ENCODE assay signal across 25 cellular contexts in the genomic region with DNA sequence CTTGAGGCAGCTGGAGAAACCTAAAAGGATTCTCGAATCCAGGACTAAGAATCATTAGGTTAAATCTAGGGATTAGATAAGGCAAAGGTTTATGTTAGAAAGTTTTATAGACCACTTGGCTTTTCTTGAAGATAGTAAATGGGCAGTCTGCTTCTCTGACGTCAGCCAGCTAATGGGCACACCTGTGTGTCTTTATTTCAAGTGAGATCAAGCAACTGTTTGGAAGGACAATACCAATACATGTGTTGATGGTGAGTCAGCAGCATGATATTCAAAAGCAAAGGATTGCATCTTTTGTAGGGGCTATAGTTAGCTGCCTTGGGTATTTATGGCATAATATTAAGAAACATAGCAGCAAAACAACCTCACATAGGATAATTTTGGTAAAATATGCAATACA. TPM values are rescaled to one million over a fixed set of nuclear protein-coding genes. Genes with fewer than 3 reads are reported as not detected.
DNase-seq lines count a peak whose midpoint lies in the region; ATAC-seq, FAIRE-seq and TF ChIP-seq lines count a peak whose summit lies in the region.
"Had no signal": no experiment of that assay in that cellular context is flagged by ENCODE, and none has a peak within 500 bp of the region (broad histone marks: within the 10 kb centered on the region; RNA-seq: fewer than 3 reads in every experiment).

No MANE protein-coding gene starts in this region.

- no peak overlapping the region for H4K8ac ChIP-seq in H9 (replicated peaks; ENCODE audit: insufficient read length, low read depth, low read length)

- H3K9me3 ChIP-seq in A673 (ENCODE audit: low read depth, low read length, poor library complexity, severe bottlenecking) (no peaks in the 10 kb centered on the region), H9 (ENCODE audit: control insufficient read depth, low read depth, low read length) (no peaks in the 10 kb centered on the region), mammary epithelial cell (replicated peaks; ENCODE audit: insufficient read depth, low read length) (no peaks in the 10 kb centered on the region), keratinocyte (ENCODE audit: control insufficient read depth, low read depth, low read length) (no peaks in the 10 kb centered on the region), esophagus squamous epithelium (no peaks in the 10 kb centered on the region)
- H3K9me3 ChIP-seq: Peyer's patch, SJCRH30 had no signal

- H3K4me3 ChIP-seq in A673 (ENCODE audit: low read depth, low read length, poor library complexity, severe bottlenecking) = no peak overlapping the region
- H3K4me3 ChIP-seq in mammary epithelial cell (replicated peaks in 1 of 3; ENCODE audit: insufficient read depth in 1 of 3, low read depth in 2 of 3, low read length in 3 of 3) = no peak overlapping the region
- no peak overlapping the region for H3K4me3 ChIP-seq in keratinocyte (ENCODE audit: control insufficient read depth in 2 of 3, extremely low read depth in 1 of 3, insufficient read depth in 2 of 3, low read depth in 1 of 3, low read length in 3 of 3)
- H3K4me3 ChIP-seq in esophagus squamous epithelium = no peak overlapping the region
- H3K4me3 ChIP-seq: Peyer's patch, SJCRH30 had no signal

- no peaks in the 10 kb centered on the region for H3K79me1 ChIP-seq in H9 (ENCODE audit: insufficient read depth, low read depth, low read length, poor library complexity, severe bottlenecking)

- no peaks in the 10 kb centered on the region for H4K20me1 ChIP-seq in H9 (ENCODE audit: control insufficient read depth, insufficient read depth, insufficient read length)
- no peaks in the 10 kb centered on the region for H4K20me1 ChIP-seq in mammary epithelial cell (ENCODE audit: insufficient read depth, low read length)
- H4K20me1 ChIP-seq in keratinocyte (ENCODE audit: control insufficient read depth, extremely low read depth, insufficient read depth, low read length) = no peaks in the 10 kb centered on the region

- no peak overlapping the region for H3K23ac ChIP-seq in H9 (ENCODE audit: insufficient read length, low read depth, low read length)

- no peak overlapping the region for H2AFZ ChIP-seq in H9 (ENCODE audit: low read length)
- H2AFZ ChIP-seq in mammary epithelial cell (ENCODE audit: low read depth, low read length) = no peak overlapping the region
- H2AFZ ChIP-seq in keratinocyte (ENCODE audit: control insufficient read depth, low read length) = no peak overlapping the region

- peaks cover 0 to 23% (median 3%) of the 10 kb centered on the region in 3 experiments; a peak in 6 of 7 replicates for H3K36me3 Mint-ChIP-seq in H9 (ENCODE audit: insufficient read depth in 1 of 3, low read depth in 3 of 3)

- no peak overlapping the region for H2BK12ac ChIP-seq in H9 (ENCODE audit: insufficient read length, low read depth, low read length)

- whole genome bisulfite sequencing in H9 (ENCODE audit: extremely low coverage, insufficient read length, low lambda C conversion rate) = no CpG with 5 or more reads among the region's 2 CpGs
- 58% methylated on average over 2 of the region's 2 CpGs for WGBS in mammary epithelial cell (ENCODE audit: low coverage, missing lambda C conversion rate)
- WGBS in esophagus squamous epithelium, 2 donors = 62 to 63% methylated on average over 2 of the region's 2 CpGs

- intact Hi-C loops in A673 (cut with micrococcal nuclease; ENCODE audit: unreplicated experiment) = no loop called here
- intact Hi-C loops in mammary epithelial cell (cut with micrococcal nuclease) = no loop called here
- intact Hi-C loops in left ventricle myocardium superior (cut with micrococcal nuclease) = no loop called here
- intact Hi-C loops in esophagus squamous epithelium (cut with DNase I) = no loop called here

- H3K4me2 ChIP-seq in H9 (ENCODE audit: insufficient read depth, insufficient read length, low read length) (no peak overlapping the region), mammary epithelial cell (ENCODE audit: insufficient read depth, low read depth, low read length) (no peak overlapping the region), keratinocyte (ENCODE audit: control insufficient read depth, extremely low read depth, insufficient read depth, low read depth, low read length) (no peak overlapping the region)

- CTCF ChIA-PET in A673 (lab: Charles Lee) (no interaction called here), mammary epithelial cell (lab: Charles Lee; ENCODE audit: low non-redundant PET) (no interaction called here)

- no peak overlapping the region for H2BK15ac ChIP-seq in H9 (ENCODE audit: low read depth, low read length)

- TF ChIP-seq POLR2A in esophagus squamous epithelium (IDR thresholded peaks at IDR 0.05) = no peak

- no peak overlapping the region for H2AK5ac ChIP-seq in H9 (ENCODE audit: insufficient read length, low read length)

- dilution Hi-C loops in mammary epithelial cell (cut with HindIII; ENCODE audit: low sequenced_read_pairs) (no loop called here), keratinocyte (cut with MboI; ENCODE audit: extremely low pct_ligation_motif_present, low sequenced_read_pairs) (no loop called here)

- H3K14ac ChIP-seq in H9 (ENCODE audit: insufficient read depth, low read length) = no peak overlapping the region

- no peak overlapping the region for H4K91ac ChIP-seq in H9 (ENCODE audit: insufficient read length, low read depth, low read length)

- H3K27me3 ChIP-seq in A673 (replicated peaks; ENCODE audit: insufficient read depth, low read depth, low read length, poor library complexity) (no peaks in the 10 kb centered on the region), H9 (ENCODE audit: insufficient read depth, low read length) (no peaks in the 10 kb centered on the region), mammary epithelial cell (ENCODE audit: insufficient read depth, low read length) (no peaks in the 10 kb centered on the region), keratinocyte (ENCODE audit: control insufficient read depth, extremely low read depth, insufficient read depth, low read length) (no peaks in the 10 kb centered on the region), esophagus squamous epithelium (no peaks in the 10 kb centered on the region)
- H3K27me3 ChIP-seq: Peyer's patch, SJCRH30 had no signal

- ATAC-seq in HG03521 (IDR thresholded peaks at IDR 0.05; ENCODE audit: unreplicated experiment) (no peak), left ventricle myocardium superior (no peak)

- peak; percentile 9 for FAIRE-seq in keratinocyte (lab: Jason Lieb, UNC)
- FAIRE-seq: A204.1, G401.6, GM12892 had no signal

- no peak overlapping the region for H2BK120ac ChIP-seq in H9 (ENCODE audit: low read depth, low read length, poor library complexity, severe bottlenecking)

- no peak overlapping the region for H3K56ac ChIP-seq in H9 (ENCODE audit: insufficient read length, low read depth, low read length)

- H3K9me1 ChIP-seq in keratinocyte (ENCODE audit: control insufficient read depth, extremely low read depth, insufficient read depth, low read length) = no peaks in the 10 kb centered on the region

- peaks cover 9 to 16% of the 10 kb centered on the region in 2 experiments for H3K9me3 Mint-ChIP-seq in H9
- H3K9me3 Mint-ChIP-seq: CD4-positive, alpha-beta T cell had no signal

- H3K18ac ChIP-seq in H9 (ENCODE audit: insufficient read length, low read depth, low read length) = no peak overlapping the region

- H3K79me2 ChIP-seq in H9 (ENCODE audit: insufficient read depth, low read length) (no peaks in the 10 kb centered on the region), mammary epithelial cell (ENCODE audit: insufficient read depth, low read length) (no peaks in the 10 kb centered on the region), keratinocyte (ENCODE audit: control insufficient read depth, insufficient read depth, low read length) (no peaks in the 10 kb centered on the region)

- no peaks in the 10 kb centered on the region for H3K23me2 ChIP-seq in H9 (ENCODE audit: insufficient read length, low read depth, low read length, poor library complexity, severe bottlenecking)

- TF ChIP-seq CTCF in A673 (conservative IDR thresholded peaks at IDR 0.05; ENCODE audit: low read depth, low read length) = no peak
- TF ChIP-seq CTCF in H9 (conservative IDR thresholded peaks at IDR 0.05) = no peak
- TF ChIP-seq CTCF in mammary epithelial cell (conservative IDR thresholded peaks at IDR 0.05 in 1 of 2, IDR thresholded peaks at IDR 0.05 in 1 of 2; ENCODE audit: extremely low read depth in 1 of 2, insufficient read depth in 1 of 2, low read depth in 1 of 2, low read length in 2 of 2) = no peak
- TF ChIP-seq CTCF in keratinocyte (optimal IDR thresholded peaks at IDR 0.05 in 1 of 3, IDR thresholded peaks at IDR 0.05 in 1 of 3, conservative IDR thresholded peaks at IDR 0.05 in 1 of 3; ENCODE audit: extremely low read depth in 1 of 3, insufficient read depth in 2 of 3, low read length in 3 of 3) = no peak
- TF ChIP-seq CTCF in esophagus squamous epithelium (IDR thresholded peaks at IDR 0.05) = no peak

- peaks cover 15 to 18% of the 10 kb centered on the region in 2 experiments for H3K4me1 Mint-ChIP-seq in H9

- no peaks in the 10 kb centered on the region for H3K27me3 Mint-ChIP-seq in H9 (ENCODE audit: low read depth)
- H3K27me3 Mint-ChIP-seq: CD4-positive, alpha-beta T cell had no signal

- peak overlapping the region; percentile 85 for H3K27ac ChIP-seq in A673 (ENCODE audit: low read depth, low read length, poor library complexity, severe bottlenecking)
- H3K27ac ChIP-seq in H9 (ENCODE audit: insufficient read length, low read depth, low read length) = peak overlapping the region; percentile 25
- no peak overlapping the region for H3K27ac ChIP-seq in mammary epithelial cell (ENCODE audit: insufficient read depth, low read depth, low read length)
- no peak overlapping the region for H3K27ac ChIP-seq in keratinocyte (ENCODE audit: control insufficient read depth, insufficient read depth, low read length)
- no peak overlapping the region for H3K27ac ChIP-seq in esophagus squamous epithelium
- H3K27ac ChIP-seq: Peyer's patch, SJCRH30 had no signal

- in situ Hi-C loops in mammary epithelial cell (cut with MboI; ENCODE audit: low sequenced_read_pairs in 2 of 2) = no loop called here

- H3K4ac ChIP-seq in H9 (ENCODE audit: low read depth, low read length) = no peak overlapping the region

- H3K9ac ChIP-seq in H9 (ENCODE audit: extremely low read depth, insufficient read length, low read length) = no peak overlapping the region
- no peak overlapping the region for H3K9ac ChIP-seq in mammary epithelial cell (ENCODE audit: insufficient read depth, low read length)
- H3K9ac ChIP-seq in keratinocyte (ENCODE audit: control insufficient read depth, extremely low read depth, insufficient read depth, low read length) = no peak overlapping the region

- no peak overlapping the region for H2BK5ac ChIP-seq in H9 (ENCODE audit: insufficient read length, low read length)

- POLR2A ChIA-PET in A673 (lab: Charles Lee; ENCODE audit: low non-redundant PET) = no interaction called here

- DNase-seq in A673 (ENCODE audit: low spot score) (no peak), H9 (no peak), mammary epithelial cell (peak; percentile 15), keratinocyte (ENCODE audit: low read depth, low spot score) (peak; percentile 2), glomerular visceral epithelial cell (ENCODE audit: extremely low spot score) (no peak), left ventricle myocardium superior (no peak), esophagus squamous epithelium (lab: John Stamatoyannopoulos, UW) (no peak)
- DNase-seq: CD4-positive, alpha-beta T cell; COR-L47; DMS 273 treated with DMSO at 0.1 percent for 48 hours; GOT3; Kasumi-1; MM.1S; NCI-H1048; NCI-H1417 treated with DMSO at 0.1 percent for 48 hours; NCI-H187 treated with DMSO at 0.1 percent for 48 hours; NCI-H510A treated with DMSO at 0.1 percent for 48 hours; NCI-H748 treated with DMSO at 0.1 percent for 48 hours; NK-92 treated with Interleukin-12 subunit alpha and Interleukin-12 subunit beta, amount 100 ng/mL, for 24 hours; Peyer's patch; SJCRH30 had no signal

- no peak overlapping the region for H3T11ph ChIP-seq in H9 (ENCODE audit: low read length)

- BruUV-seq in A673 (replicated peaks; lab: Mats Ljungman, UMichigan) (no TSS peak), mammary epithelial cell (replicated peaks; lab: Mats Ljungman, UMichigan) (no TSS peak)

- no peak overlapping the region for H4K5ac ChIP-seq in H9 (ENCODE audit: insufficient read length, low read depth, low read length)

- H3K27ac Mint-ChIP-seq in H9 = peak overlapping the region in 2 of 3 experiments; percentile 17 to 75; a peak in 2 of 7 replicates
- H3K27ac Mint-ChIP-seq: CD4-positive, alpha-beta T cell had no signal

- no peak overlapping the region for H3K4me3 Mint-ChIP-seq in H9
- H3K4me3 Mint-ChIP-seq: CD4-positive, alpha-beta T cell had no signal

- H2BK20ac ChIP-seq in H9 (ENCODE audit: low read depth, low read length, poor library complexity, severe bottlenecking) = no peak overlapping the region

- H3K36me3 ChIP-seq in A673 (ENCODE audit: insufficient read depth, low read length, poor library complexity, severe bottlenecking) (no peaks in the 10 kb centered on the region), mammary epithelial cell (ENCODE audit: insufficient read depth, low read length) (no peaks in the 10 kb centered on the region), keratinocyte (ENCODE audit: control insufficient read depth in 2 of 2, extremely low read depth in 1 of 2, insufficient read depth in 2 of 2, low read length in 2 of 2) (no peaks in the 10 kb centered on the region), esophagus squamous epithelium (no peaks in the 10 kb centered on the region)
- H3K36me3 ChIP-seq: Peyer's patch, SJCRH30 had no signal

- H3K4me1 ChIP-seq in A673 (ENCODE audit: insufficient read depth, low read length, poor library complexity, severe bottlenecking) (peaks cover 24% of the 10 kb centered on the region), H9 (ENCODE audit: insufficient read depth, low read length) (no peaks in the 10 kb centered on the region), mammary epithelial cell (ENCODE audit: insufficient read depth, low read length) (no peaks in the 10 kb centered on the region), keratinocyte (ENCODE audit: control insufficient read depth, extremely low read depth, insufficient read depth, low read length) (peaks cover 4% of the 10 kb centered on the region), esophagus squamous epithelium (no peaks in the 10 kb centered on the region)
- H3K4me1 ChIP-seq: Peyer's patch, SJCRH30 had no signal

RNA-seq across cellular contexts. Expression of gene GRPR, which starts 46.5 kb away (rescaled TPM):
- total RNA-seq in A673 (2021) (0.52 and 1.2 TPM in 2 replicates), H9 (2021) (27.3 and 28.8 TPM in 2 replicates), mammary epithelial cell (under 1 TPM; 0.14 to 0.17 TPM), left ventricle myocardium superior (0.22 TPM), esophagus squamous epithelium (not detected)
- polyA plus RNA-seq in mammary epithelial cell (0.15 TPM), keratinocyte (0.06 to 0.08 TPM (median 0.07 TPM) in 3 replicates)
- polyA minus RNA-seq in mammary epithelial cell (not detected), keratinocyte (0.16 TPM in 1 of 3 replicates, not detected in the others)
- not detected for polyA plus RNA-seq in keratinocyte (2011; ENCODE audit: low read depth)
- polyA plus RNA-seq in keratinocyte (2011; cell fraction: cytosol; rRNA removed) = 0.04 TPM in 1 of 2 replicates, not detected in the other
- polyA plus RNA-seq in keratinocyte (2011; cell fraction: nucleus; rRNA removed) = 0.10 TPM in 1 of 2 replicates, not detected in the other
- 0.06 TPM in 1 of 2 replicates, not detected in the other for polyA plus RNA-seq in keratinocyte (2012; ENCODE audit: low replicate concordance)
- polyA minus RNA-seq in keratinocyte (2011; cell fraction: cytosol; rRNA and poly(A)+ RNA removed) = not detected
- polyA minus RNA-seq in keratinocyte (2011; cell fraction: nucleus; rRNA and poly(A)+ RNA removed) = not detected in 2 replicates
- total RNA-seq: Peyer's patch had no signal

Comparison
In these comparisons a context has a peak if more than half of its experiments do, and no peak if none do; other contexts are left out.
1. DNase-seq: peak in mammary epithelial cell (single experiment) and keratinocyte (single experiment); none in A673 (single experiment), H9 (single experiment), glomerular visceral epithelial cell (single experiment), left ventricle myocardium superior (single experiment) and esophagus squamous epithelium (single experiment).
2. H3K27ac ChIP-seq: peak in A673 (single experiment) and H9 (single experiment); none in mammary epithelial cell (single experiment), keratinocyte (single experiment) and esophagus squamous epithelium (0 of 4).
3. RNA of gene GRPR, which starts 46.5 kb away (total RNA-seq): 27.3 to 28.8 TPM in H9; 0.52 to 1.2 TPM in A673, 0.22 TPM in left ventricle myocardium superior (single experiment), 0.14 to 0.17 TPM in mammary epithelial cell and not detected in esophagus squamous epithelium; every median in the first group is over 10 times any median in the second.